Comparison of ENCODE assay signal across 9 cellular contexts in the genomic region with DNA sequence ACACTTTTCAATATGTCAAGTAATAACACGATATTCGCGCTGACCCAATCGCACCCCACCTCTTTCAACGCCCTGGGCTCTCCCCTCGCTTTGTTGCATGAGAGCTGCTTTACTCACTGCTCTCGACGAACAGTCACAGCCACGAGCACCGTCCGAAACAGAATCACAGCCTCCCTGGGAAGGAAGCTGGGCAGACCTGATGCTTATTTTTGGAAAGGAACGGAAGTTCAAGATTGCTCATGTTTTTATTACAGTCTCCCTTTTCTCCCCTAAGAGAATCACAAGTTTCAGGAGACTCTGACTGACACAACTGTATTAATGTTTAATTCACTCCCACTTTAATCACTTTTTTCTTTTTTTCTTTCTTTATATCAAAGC.
DNase-seq lines count a peak whose midpoint lies in the region; ATAC-seq and TF ChIP-seq lines count a peak whose summit lies in the region.
"Had no signal": no experiment of that assay in that cellular context is flagged by ENCODE, and none has a peak within 500 bp of the region (broad histone marks: within the 10 kb centered on the region; RNA-seq: fewer than 3 reads in every experiment).

No MANE protein-coding gene starts in this region.

- CTCF ChIA-PET in T-cell (lab: Charles Lee) = interaction anchor here (0.6 to 1.4 kb wide), 3 partner anchors 14 to 23 kb away, joined by 3 to 5 read pairs (median 3); no protein-coding TSS in a partner anchor

- no peak overlapping the region for H3K4me3 ChIP-seq in fibroblast of pulmonary artery (replicated peaks; ENCODE audit: low read depth, low read length)
- H3K4me3 ChIP-seq: Peyer's patch had no signal

- peaks cover 28% of the 10 kb centered on the region for H3K36me3 Mint-ChIP-seq in T-cell

- peak overlapping the region; percentile 76 to 84 for H3K27ac Mint-ChIP-seq in T-cell

- peak in 1 of 34 experiments; percentile 31 for DNase-seq in T-cell
- peak; percentile 43 for DNase-seq in fibroblast of pulmonary artery (ENCODE audit: low read depth)
- peak; percentile 57 for DNase-seq in stimulated activated naive CD8-positive, alpha-beta T cell treated with anti-CD3 and anti-CD28 coated beads, Interleukin-15, Interleukin-2, amounts not matched to agents 100 U/mL and 50 U/mL, for 24 hours
- no peak for DNase-seq in SHP77 (lab: John Stamatoyannopoulos, UW)
- no peak for DNase-seq in foreskin melanocyte
- DNase-seq in left lobe of liver (ENCODE audit: low spot score) = no peak

- TF ChIP-seq CTCF in fibroblast of pulmonary artery (IDR thresholded peaks at IDR 0.05; ENCODE audit: low read length, missing control alignments) = no peak

- H3K27me3 Mint-ChIP-seq in T-cell = no peaks in the 10 kb centered on the region

- ATAC-seq in GM18867 (IDR thresholded peaks at IDR 0.05; ENCODE audit: unreplicated experiment) (peak; percentile 66), HG02763 (IDR thresholded peaks at IDR 0.05; ENCODE audit: unreplicated experiment) (peak; percentile 62), T-cell (replicated peaks in 1 of 4) (peak in 2 of 4 experiments; percentile 29 to 43), left lobe of liver (no peak)
- ATAC-seq in stimulated activated naive CD8-positive, alpha-beta T cell treated with anti-CD3 and anti-CD28 coated beads, Interleukin-15, Interleukin-2, amounts not matched to agents 100 U/mL and 50 U/mL, for 24 hours = peak; percentile 74

- H3K9me3 Mint-ChIP-seq in T-cell = no peaks in the 10 kb centered on the region

- H3K4me3 Mint-ChIP-seq in T-cell = peak overlapping the region; percentile 59 to 72 (median 65)

- POLR2A ChIA-PET in T-cell (lab: Charles Lee) = no interaction called here

- H3K4me1 Mint-ChIP-seq in T-cell = peaks cover 82 to 90% (median 89%) of the 10 kb centered on the region in 3 donors

Comparison
In these comparisons a context has a peak if more than half of its experiments do, and no peak if none do; other contexts are left out.
1. DNase-seq: peak in fibroblast of pulmonary artery (single experiment) and stimulated activated naive CD8-positive, alpha-beta T cell treated with anti-CD3 and anti-CD28 coated beads, Interleukin-15, Interleukin-2, amounts not matched to agents 100 U/mL and 50 U/mL, for 24 hours (single experiment); none in SHP77 (0 of 2), foreskin melanocyte (single experiment) and left lobe of liver (single experiment).